2 cellular contexts compared by ENCODE assay signal in genomic region chr22:36209394-36209999, GRCh38.
TF ChIP-seq lines count a peak whose summit lies in the region.

No MANE protein-coding gene starts in this region.

TF ChIP-seq in GM12878, 131 proteins besides CTCF, POLR2A, EP300 and RAD21:
- TF ChIP-seq MLLT1 (IDR thresholded peaks at IDR 0.05) (peak; percentile 43), CBX5 (IDR thresholded peaks at IDR 0.05; ENCODE audit: low read depth) (0 out of 2 replicates have a peak, but pooled peaks have one; percentile 40)

TF ChIP-seq in liver, 16 proteins besides CTCF, POLR2A, EP300 and RAD21:
- peak; percentile 11 for TF ChIP-seq ZBTB33 (IDR thresholded peaks at IDR 0.05)
- peak in 1 of 2 donors; percentile 53 for TF ChIP-seq RXRA (IDR thresholded peaks at IDR 0.05)
- peak; percentile 29 for TF ChIP-seq SP1 (IDR thresholded peaks at IDR 0.05)
- TF ChIP-seq HNF4A (conservative IDR thresholded peaks at IDR 0.05) = peak; percentile 76 to 80
